1 cellular context compared by ENCODE assay signal in genomic region chr7:107972075-107972482, GRCh38.
TF ChIP-seq lines count a peak whose summit lies in the region.

No MANE protein-coding gene starts in this region.

TF ChIP-seq in HepG2, 621 proteins besides CTCF, POLR2A, EP300 and RAD21 (continued from another document and continues in another):
- TF ChIP-seq SOX6 (IDR thresholded peaks at IDR 0.05) (no peak), SOX6 (CRISPR knock-in tag; IDR thresholded peaks at IDR 0.05) (peak; percentile 94), FOXJ3 (CRISPR knock-in tag; IDR thresholded peaks at IDR 0.05; ENCODE audit: borderline replicate concordance) (peak; percentile 82), ZNF407 (CRISPR knock-in tag; IDR thresholded peaks at IDR 0.05; ENCODE audit: not compliant biosample characterization) (no peak), ZNF335 (CRISPR knock-in tag; IDR thresholded peaks at IDR 0.05) (no peak), THAP8 (CRISPR knock-in tag; IDR thresholded peaks at IDR 0.05; ENCODE audit: borderline replicate concordance) (no peak), KDM1A (CRISPR knock-in tag; IDR thresholded peaks at IDR 0.05) (0 out of 2 replicates have a peak, but pooled peaks have one; percentile 29), MEF2D (CRISPR knock-in tag; IDR thresholded peaks at IDR 0.05) (0 out of 2 replicates have a peak, but pooled peaks have one; percentile 30), NCOA2 (CRISPR knock-in tag; IDR thresholded peaks at IDR 0.05) (peak; percentile 95), ZBTB2 (CRISPR knock-in tag; IDR thresholded peaks at IDR 0.05; ENCODE audit: low read depth) (no peak), THAP11 (CRISPR knock-in tag; IDR thresholded peaks at IDR 0.05) (peak; percentile 60), HNF1A (IDR thresholded peaks at IDR 0.05; ENCODE audit: low read depth) (peak; percentile 40; the same call in 1 of the 2 replicates), HNF1A (CRISPR knock-in tag; IDR thresholded peaks at IDR 0.05; ENCODE audit: borderline replicate concordance) (peak; percentile 76; the same call in 1 of the 2 replicates), ONECUT2 (CRISPR knock-in tag; IDR thresholded peaks at IDR 0.05) (peak; percentile 45; the same call in 1 of the 2 replicates), FOXP4 (CRISPR knock-in tag; IDR thresholded peaks at IDR 0.05) (peak; percentile 73), TFAP4 (IDR thresholded peaks at IDR 0.05; ENCODE audit: borderline replicate concordance, low read depth) (peak; percentile 19; the same call in 1 of the 2 replicates), ZNF264 (CRISPR knock-in tag; IDR thresholded peaks at IDR 0.05) (0 out of 2 replicates have a peak, but pooled peaks have one; percentile 57), USF2 (IDR thresholded peaks at IDR 0.05; ENCODE audit: low read depth, low read length) (no peak), USF2 (CRISPR knock-in tag; IDR thresholded peaks at IDR 0.05; ENCODE audit: borderline replicate concordance) (no peak), DMTF1 (CRISPR knock-in tag; IDR thresholded peaks at IDR 0.05) (no peak), ZNF282 (IDR thresholded peaks at IDR 0.05; ENCODE audit: partially characterized antibody) (no peak), FOXO1 (CRISPR knock-in tag; IDR thresholded peaks at IDR 0.05) (0 out of 2 replicates have a peak, but pooled peaks have one; percentile 47), KLF16 (CRISPR knock-in tag; IDR thresholded peaks at IDR 0.05) (peak in 1 of 2 experiments; percentile 71; a peak in 2 of 4 replicates), NCOA1 (CRISPR knock-in tag; IDR thresholded peaks at IDR 0.05) (0 out of 2 replicates have a peak, but pooled peaks have one; percentile 32), ELF1 (CRISPR knock-in tag; IDR thresholded peaks at IDR 0.05) (peak; percentile 13; the same call in 1 of the 2 replicates), TRIM24 (CRISPR knock-in tag; IDR thresholded peaks at IDR 0.05) (0 out of 2 replicates have a peak, but pooled peaks have one; percentile 36), ZNF513 (CRISPR knock-in tag; conservative IDR thresholded peaks at IDR 0.05) (no peak)
